ENCODE assay signal across 1 cellular context in genomic region chr4:168458256-168458655, GRCh38. TPM values are rescaled to one million over a fixed set of nuclear protein-coding genes. Genes with fewer than 3 reads are reported as not detected.
"Had no signal": no experiment of that assay in that cellular context is flagged by ENCODE, and none has a peak within 500 bp of the region (broad histone marks: within the 10 kb centered on the region; RNA-seq: fewer than 3 reads in every experiment).

No MANE protein-coding gene starts in this region.

RNA-seq across cellular contexts. Expression of gene DDX60L, which starts 22.0 kb away (rescaled TPM):
- polyA plus RNA-seq: neural cell had no signal
